Comparison of ENCODE assay signal across 9 cellular contexts in genomic region chr1:100530901-100531487, GRCh38. TPM values are rescaled to one million over a fixed set of nuclear protein-coding genes. Genes with fewer than 3 reads are reported as not detected.
DNase-seq lines count a peak whose midpoint lies in the region; ATAC-seq and TF ChIP-seq lines count a peak whose summit lies in the region.
"Had no signal": no experiment of that assay in that cellular context is flagged by ENCODE, and none has a peak within 500 bp of the region (broad histone marks: within the 10 kb centered on the region; RNA-seq: fewer than 3 reads in every experiment).

No MANE protein-coding gene starts in this region.

- no peak overlapping the region for H3K4me3 ChIP-seq in fibroblast of pulmonary artery (replicated peaks; ENCODE audit: low read depth, low read length)
- no peak overlapping the region for H3K4me3 ChIP-seq in upper lobe of left lung

- H3K4me1 ChIP-seq in upper lobe of left lung: peaks cover 9 to 13% (median 10%) of the 10 kb centered on the region in 4 donors
- H3K4me1 ChIP-seq in foreskin keratinocyte: no peaks in the 10 kb centered on the region

- peak in 1 of 4 donors; percentile 25 for TF ChIP-seq EP300 in upper lobe of left lung (IDR thresholded peaks at IDR 0.05)

- DNase-seq in MV-4-11 (lab: John Stamatoyannopoulos, UW) (peak; percentile 98), fibroblast of pulmonary artery (ENCODE audit: low read depth) (peak; percentile 95), upper lobe of left lung (peak in 1 of 2 donors; percentile 50), NCI-H526 (lab: John Stamatoyannopoulos, UW) (no peak), foreskin keratinocyte (no peak)
- no peak for DNase-seq in stimulated activated naive CD4-positive, alpha-beta T cell treated with Interleukin-2 at 50 U/mL for 16 hours (lab: John Stamatoyannopoulos, UW)
- DNase-seq: activated B cell treated with CpG ODN at 0.5 μM for 24 hours had no signal

- H3K27ac ChIP-seq in upper lobe of left lung: peak overlapping the region in 2 of 4 donors; percentile 28 to 32
- H3K27ac ChIP-seq in foreskin keratinocyte: no peak overlapping the region

- ATAC-seq in GM18517 (IDR thresholded peaks at IDR 0.05; ENCODE audit: unreplicated experiment): peak; percentile 77
- ATAC-seq in HG02571 (IDR thresholded peaks at IDR 0.05; ENCODE audit: unreplicated experiment): peak; percentile 87
- ATAC-seq in upper lobe of left lung (ENCODE audit: low FRiP score in 2 of 2): peak; percentile 75 to 89
- ATAC-seq in foreskin keratinocyte: no peak

- TF ChIP-seq POLR2A in upper lobe of left lung (IDR thresholded peaks at IDR 0.05): no peak

- H3K27me3 ChIP-seq in upper lobe of left lung (no peaks in the 10 kb centered on the region), foreskin keratinocyte (peaks cover 16% of the 10 kb centered on the region)

- H3K9me3 ChIP-seq in upper lobe of left lung: no peaks in the 10 kb centered on the region

- 25 to 38% methylated on average over 3 of the region's 3 CpGs for WGBS in upper lobe of left lung, 2 donors

- no peaks in the 10 kb centered on the region for H3K36me3 ChIP-seq in upper lobe of left lung

- TF ChIP-seq CTCF in fibroblast of pulmonary artery (IDR thresholded peaks at IDR 0.05; ENCODE audit: low read length, missing control alignments) (no peak), upper lobe of left lung (IDR thresholded peaks at IDR 0.05) (no peak), foreskin keratinocyte (conservative IDR thresholded peaks at IDR 0.05) (no peak)

RNA-seq across cellular contexts. Expression of gene GPR88, which starts 6.9 kb away (rescaled TPM):
- total RNA-seq in upper lobe of left lung (under 1 TPM in 1 of 6 donors, not detected in 5; 0.30 TPM), foreskin keratinocyte (not detected in 2 replicates)
- polyA plus RNA-seq in foreskin keratinocyte: not detected in 2 replicates
- total RNA-seq: activated B cell treated with CpG ODN at 0.5 μM for 24 hours had no signal

Comparison
In these comparisons a context has a peak if more than half of its experiments do, and no peak if none do; other contexts are left out.
1. DNase-seq: peak in MV-4-11 (single experiment) and fibroblast of pulmonary artery (single experiment); none in NCI-H526 (0 of 2), foreskin keratinocyte (0 of 2) and stimulated activated naive CD4-positive, alpha-beta T cell treated with Interleukin-2 at 50 U/mL for 16 hours (single experiment).